In the genomic region with DNA sequence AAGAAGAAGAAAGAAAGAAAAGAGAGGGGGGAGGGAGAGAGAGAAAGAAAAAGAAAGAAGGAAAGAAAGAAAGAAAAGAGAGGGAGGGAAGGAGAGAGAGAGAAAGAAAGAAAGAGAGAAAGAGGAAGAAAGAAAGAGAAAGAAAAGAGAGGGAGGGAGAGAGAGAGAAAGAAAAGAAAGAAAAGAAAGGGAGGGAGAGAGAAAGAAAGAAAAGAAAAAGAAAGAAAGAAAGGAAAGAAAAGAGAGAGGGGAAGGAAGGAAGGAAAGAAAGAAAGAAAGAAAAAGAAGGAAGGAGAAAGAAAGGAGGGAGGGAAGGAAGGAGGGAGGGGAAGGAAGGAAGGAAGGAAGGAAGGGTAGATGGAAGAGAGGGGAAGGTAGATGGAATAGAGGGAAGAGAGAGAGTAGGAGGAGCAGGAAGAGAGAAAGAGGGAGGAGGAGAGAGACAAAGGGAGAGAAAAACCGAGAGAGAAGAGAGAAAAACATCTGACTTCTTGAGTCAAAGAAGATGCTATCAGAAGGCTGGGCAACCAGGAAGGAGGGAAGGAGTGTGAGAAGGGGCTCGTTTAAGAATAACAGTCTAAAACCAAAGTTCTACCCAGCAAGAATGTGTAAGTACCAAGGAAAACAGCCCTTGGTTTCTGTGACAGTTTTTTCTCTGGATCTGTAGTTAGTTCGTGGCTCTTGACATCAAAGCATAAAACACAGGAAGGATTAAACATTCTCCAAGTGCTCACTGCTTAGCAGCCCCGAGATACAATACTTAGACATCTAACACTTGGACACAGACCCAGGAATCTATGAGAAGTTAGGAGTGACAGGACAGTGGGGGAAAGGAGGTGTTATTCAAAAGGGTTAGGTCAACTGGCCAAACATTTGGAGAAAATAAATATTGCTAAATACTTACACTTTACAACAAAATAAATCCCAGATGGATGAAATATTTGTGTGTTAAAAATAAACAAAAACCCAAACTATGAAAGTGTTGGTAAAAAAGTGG, we compare ENCODE assay signal across 21 cellular contexts.
DNase-seq lines count a peak whose midpoint lies in the region; ATAC-seq, FAIRE-seq and TF ChIP-seq lines count a peak whose summit lies in the region.
"Had no signal": no experiment of that assay in that cellular context is flagged by ENCODE, and none has a peak within 500 bp of the region (broad histone marks: within the 10 kb centered on the region; RNA-seq: fewer than 3 reads in every experiment).

No MANE protein-coding gene starts in this region.

- no peak overlapping the region for H3K4me2 ChIP-seq in HepG2 (ENCODE audit: low read depth, low read length)

- no peaks in the 10 kb centered on the region for H3K36me3 ChIP-seq in HepG2 (replicated peaks in 1 of 2; ENCODE audit: control insufficient read depth in 1 of 2, insufficient read depth in 2 of 2, low read length in 2 of 2)
- H3K36me3 ChIP-seq: adrenal gland, heart left ventricle, neutrophil, stomach had no signal

- TF ChIP-seq CTCF in AG10803 (conservative IDR thresholded peaks at IDR 0.05; ENCODE audit: low read length) (no peak), HFFc6 (IDR thresholded peaks at IDR 0.05) (no peak), brain (conservative IDR thresholded peaks at IDR 0.05) (no peak), HepG2 (CRISPR knock-in tag; IDR thresholded peaks at IDR 0.05) (no peak), GM10266 (IDR thresholded peaks at IDR 0.05; ENCODE audit: control insufficient read depth, insufficient read depth, low read depth, missing control alignments) (no peak)

- H3K9me3 ChIP-seq in HepG2 (ENCODE audit: low read length): no peaks in the 10 kb centered on the region
- H3K9me3 ChIP-seq: adrenal gland, Caco-2, heart left ventricle, neutrophil, stomach had no signal

- TF ChIP-seq RAD21 in HepG2 (CRISPR knock-in tag; IDR thresholded peaks at IDR 0.05): no peak

- in situ Hi-C loops in HepG2 (cut with HindIII; ENCODE audit: extremely low pct_ligation_motif_present, low pct_unique_long_range_greater_than_20kb): loop anchor here (25.0 kb wide), 2 partner anchors 458 to 633 kb away; no protein-coding TSS in a partner anchor

- FAIRE-seq in HepG2 (lab: Jason Lieb, UNC): no peak

- intact Hi-C loops in HepG2 (cut with micrococcal nuclease; ENCODE audit: unreplicated experiment): loop anchor here (5.0 kb wide), 3 partner anchors 453 to 683 kb away; no protein-coding TSS in a partner anchor

- no peaks in the 10 kb centered on the region; the same call in 1 of the 2 replicates for H3K27me3 Mint-ChIP-seq in HFFc6 (ENCODE audit: insufficient read depth)
- H3K27me3 Mint-ChIP-seq in brain: peaks cover 4% of the 10 kb centered on the region

- H3K4me3 Mint-ChIP-seq in HFFc6 (peak overlapping the region; percentile 58), brain (no peak overlapping the region)

- ATAC-seq in HepG2 (no peak), HG03342 (IDR thresholded peaks at IDR 0.05; ENCODE audit: unreplicated experiment) (no peak), GM21360 (IDR thresholded peaks at IDR 0.05; ENCODE audit: unreplicated experiment) (no peak)
- ATAC-seq: heart left ventricle, left ventricle myocardium superior had no signal

- POLR2A ChIA-PET in HepG2 (lab: Yijun Ruan, JAX): no interaction called here

- H3K9ac ChIP-seq in HepG2 (ENCODE audit: insufficient read depth, low read depth, low read length): no peak overlapping the region

- H3K27me3 ChIP-seq in HepG2 (ENCODE audit: control insufficient read depth in 1 of 2, insufficient read depth in 2 of 2, low read length in 2 of 2): peaks cover 0 to 19% of the 10 kb centered on the region in 2 experiments; a peak in 3 of 5 replicates
- H3K27me3 ChIP-seq: adrenal gland, heart left ventricle, neutrophil, stomach had no signal

- no peaks in the 10 kb centered on the region for H4K20me1 ChIP-seq in HepG2 (ENCODE audit: insufficient read depth, low read length)

- H3K4me1 ChIP-seq in HepG2 (ENCODE audit: insufficient read depth, low read length): no peaks in the 10 kb centered on the region; the same call in 1 of the 2 replicates
- H3K4me1 ChIP-seq: Caco-2 had no signal

- H3K4me3 ChIP-seq in AG10803 (ENCODE audit: low read length): no peak overlapping the region; the same call in 1 of the 2 replicates
- H3K4me3 ChIP-seq in HepG2 (replicated peaks in 1 of 3; ENCODE audit: insufficient read depth in 1 of 3, low read depth in 2 of 3, low read length in 3 of 3): no peak overlapping the region
- H3K4me3 ChIP-seq: adrenal gland, dorsolateral prefrontal cortex, heart left ventricle, stomach had no signal

- no peak for TF ChIP-seq EP300 in HepG2 (IDR thresholded peaks at IDR 0.05; ENCODE audit: low read depth in 2 of 2, low read length in 2 of 2)
- TF ChIP-seq EP300 in HepG2 (CRISPR knock-in tag; IDR thresholded peaks at IDR 0.05; ENCODE audit: borderline replicate concordance): no peak

- TF ChIP-seq POLR2A in HepG2 (IDR thresholded peaks at IDR 0.05; ENCODE audit: insufficient read depth in 1 of 2, low read depth in 2 of 2, low read length in 2 of 2): no peak

- CTCF ChIA-PET in HepG2 (lab: Yijun Ruan, JAX; ENCODE audit: low intra/inter-chr PET ratio, low total read pairs): no interaction called here

- no peak overlapping the region for H3K27ac ChIP-seq in HepG2 (ENCODE audit: extremely low read length, insufficient read depth, low read length)
- H3K27ac ChIP-seq: adrenal gland, dorsolateral prefrontal cortex, heart left ventricle, neutrophil, stomach had no signal

- H3K36me3 Mint-ChIP-seq in HFFc6 (ENCODE audit: low read depth): no peaks in the 10 kb centered on the region
- H3K36me3 Mint-ChIP-seq in brain: no peaks in the 10 kb centered on the region

- DNase-seq in AG10803 (ENCODE audit: low read depth) (peak; percentile 91), HFFc6 (peak; percentile 26), HepG2 (ENCODE audit: low spot score) (no peak), islet precursor cell (no peak), GM10266 (ENCODE audit: extremely low spot score) (no peak)
- DNase-seq: adrenal gland; AML-193; Caco-2; dorsolateral prefrontal cortex; erythroblast; heart left ventricle; left ventricle myocardium superior; NCI-H1694; stimulated activated CD4-positive, alpha-beta T cell treated with anti-CD3 and anti-CD28 coated beads, Interleukin-12 subunit alpha, Interleukin-12 subunit beta, amount 100 ng/mL, for 4 hours; stomach; SW 1271; trophoblast cell had no signal

- H3K4me1 Mint-ChIP-seq in HFFc6 (ENCODE audit: low read depth): peaks cover 49% of the 10 kb centered on the region
- H3K4me1 Mint-ChIP-seq in brain: peaks cover 34% of the 10 kb centered on the region

- peak overlapping the region; percentile 59 for H3K27ac Mint-ChIP-seq in HFFc6
- H3K27ac Mint-ChIP-seq in brain: peak overlapping the region in 4 of 5 experiments; percentile 63 to 77 (median 68)

- H3K9me3 Mint-ChIP-seq in HFFc6: no peaks in the 10 kb centered on the region
- no peaks in the 10 kb centered on the region for H3K9me3 Mint-ChIP-seq in brain

- no peak overlapping the region for H2AFZ ChIP-seq in HepG2 (ENCODE audit: low read length)

- no peaks in the 10 kb centered on the region for H3K79me2 ChIP-seq in HepG2 (ENCODE audit: insufficient read depth, low read length)

- no TSS peak for BruUV-seq in HepG2 (replicated peaks; lab: Mats Ljungman, UMichigan)

- WGBS in HepG2 (ENCODE audit: low lambda C conversion rate): under 1% methylated on average over 4 of the region's 4 CpGs

TF ChIP-seq in HepG2, 621 proteins besides CTCF, POLR2A, EP300 and RAD21:
- no peak for TF ChIP-seq ZNF749 (CRISPR knock-in tag; IDR thresholded peaks at IDR 0.05; ENCODE audit: borderline replicate concordance)
- peak; percentile 25; the same call in 1 of the 2 replicates for TF ChIP-seq RAD51 (IDR thresholded peaks at IDR 0.05; ENCODE audit: borderline replicate concordance)
- TF ChIP-seq FOXK2 (IDR thresholded peaks at IDR 0.05): 0 out of 2 replicates have a peak, but pooled peaks have one; percentile 5
TF ChIP-seq in HepG2: peak in this region for 2.

Comparison
In these comparisons a context has a peak if more than half of its experiments do, and no peak if none do; other contexts are left out.
1. DNase-seq: peak in AG10803 (single experiment) and HFFc6 (single experiment); none in HepG2 (single experiment), islet precursor cell (single experiment) and GM10266 (single experiment).